ENCODE assay signal across 17 cellular contexts in the genomic region with DNA sequence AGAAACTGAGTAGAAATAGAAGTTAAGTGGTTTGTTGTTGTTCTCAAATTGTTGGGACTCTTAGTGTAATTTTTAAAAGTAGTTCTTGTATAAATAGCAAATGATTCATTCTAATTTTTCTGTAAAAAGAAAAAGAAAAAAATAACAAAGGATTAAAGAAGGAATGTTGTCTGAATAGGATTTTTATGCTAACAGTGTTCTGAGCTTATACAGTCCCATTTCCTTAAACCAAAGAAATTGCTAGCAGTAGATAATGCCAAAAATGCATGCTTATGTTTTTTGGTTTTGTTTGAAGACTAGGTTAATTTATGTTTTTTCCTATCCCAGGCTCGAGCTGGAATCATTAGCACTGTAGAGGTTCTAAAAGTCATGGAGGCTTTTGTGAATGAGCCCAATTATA. TPM values are rescaled to one million over a fixed set of nuclear protein-coding genes. Genes with fewer than 3 reads are reported as not detected.
DNase-seq lines count a peak whose midpoint lies in the region; ATAC-seq, FAIRE-seq and TF ChIP-seq lines count a peak whose summit lies in the region.
"Had no signal": no experiment of that assay in that cellular context is flagged by ENCODE, and none has a peak within 500 bp of the region (broad histone marks: within the 10 kb centered on the region; RNA-seq: fewer than 3 reads in every experiment).

No MANE protein-coding gene starts in this region.

- H2BK120ac ChIP-seq in mesenchymal stem cell (ENCODE audit: low read depth, low read length): no peak overlapping the region

- H4K20me1 ChIP-seq in HepG2 (ENCODE audit: insufficient read depth, low read length): no peaks in the 10 kb centered on the region

- peak overlapping the region; percentile 19 for H3K27ac ChIP-seq in HepG2 (ENCODE audit: extremely low read length, insufficient read depth, low read length)
- H3K27ac ChIP-seq in right lobe of liver: no peak overlapping the region
- peak overlapping the region; percentile 68 for H3K27ac ChIP-seq in mesenchymal stem cell (ENCODE audit: low read length, poor library complexity, severe bottlenecking)

- H3K4me3 Mint-ChIP-seq in activated T-cell treated with anti-CD3 and anti-CD28 coated beads, Interleukin-2, amount 50 U/mL, for 4 hours: no peak overlapping the region
- H3K4me3 Mint-ChIP-seq: brain; stimulated activated naive CD8-positive, alpha-beta T cell treated with anti-CD3 and anti-CD28 coated beads, Interleukin-15, amount 100 ng/mL, for 72 hours had no signal

- no TSS peak for BruUV-seq in HepG2 (replicated peaks; lab: Mats Ljungman, UMichigan)

- POLR2A ChIA-PET in HepG2 (lab: Yijun Ruan, JAX): no interaction called here

- no peak for FAIRE-seq in HepG2 (lab: Jason Lieb, UNC)

- H3K79me2 ChIP-seq in HepG2 (ENCODE audit: insufficient read depth, low read length): no peaks in the 10 kb centered on the region

- no peak overlapping the region for H2BK12ac ChIP-seq in mesenchymal stem cell (ENCODE audit: low read length in 2 of 2)

- no peak overlapping the region for H4K8ac ChIP-seq in mesenchymal stem cell (ENCODE audit: low read length)

- peaks cover 25% of the 10 kb centered on the region for H3K79me1 ChIP-seq in mesenchymal stem cell (replicated peaks; ENCODE audit: low read length, poor library complexity, severe bottlenecking)

- no peaks in the 10 kb centered on the region for H3K9me3 Mint-ChIP-seq in activated T-cell treated with anti-CD3 and anti-CD28 coated beads, Interleukin-2, amount 50 U/mL, for 4 hours
- H3K9me3 Mint-ChIP-seq: brain; stimulated activated naive CD8-positive, alpha-beta T cell treated with anti-CD3 and anti-CD28 coated beads, Interleukin-15, amount 100 ng/mL, for 72 hours had no signal

- H3K36me3 Mint-ChIP-seq in activated T-cell treated with anti-CD3 and anti-CD28 coated beads, Interleukin-2, amount 50 U/mL, for 4 hours (ENCODE audit: insufficient read depth): peaks cover 38% of the 10 kb centered on the region

- TF ChIP-seq CTCF in HepG2 (CRISPR knock-in tag; IDR thresholded peaks at IDR 0.05) (no peak), right lobe of liver (IDR thresholded peaks at IDR 0.05) (no peak)

- no peak overlapping the region for H3K4ac ChIP-seq in mesenchymal stem cell (ENCODE audit: low read depth in 1 of 2, low read length in 2 of 2)

- H4K91ac ChIP-seq in mesenchymal stem cell (ENCODE audit: low read length): no peak overlapping the region

- H3K23ac ChIP-seq in mesenchymal stem cell (ENCODE audit: low read length in 2 of 2): no peak overlapping the region

- H3K4me1 ChIP-seq in HepG2 (ENCODE audit: insufficient read depth, low read length): peaks cover 21% of the 10 kb centered on the region
- peaks cover 0 to 4% (median 0%) of the 10 kb centered on the region in 4 donors for H3K4me1 ChIP-seq in right lobe of liver
- no peaks in the 10 kb centered on the region for H3K4me1 ChIP-seq in mesenchymal stem cell (ENCODE audit: control insufficient read depth, insufficient read depth, low read depth, low read length)
- H3K4me1 ChIP-seq: uterus had no signal

- intact Hi-C loops in HepG2 (cut with micrococcal nuclease; ENCODE audit: unreplicated experiment) (no loop called here), right lobe of liver (cut with DNase I) (no loop called here)

- H2AFZ ChIP-seq in HepG2 (ENCODE audit: low read length): no peak overlapping the region
- H2AFZ ChIP-seq in mesenchymal stem cell (ENCODE audit: low read depth, low read length): no peak overlapping the region

- TF ChIP-seq POLR2A in HepG2 (IDR thresholded peaks at IDR 0.05; ENCODE audit: insufficient read depth in 1 of 2, low read depth in 2 of 2, low read length in 2 of 2): no peak
- no peak for TF ChIP-seq POLR2A in right lobe of liver (IDR thresholded peaks at IDR 0.05)

- H3K9me3 ChIP-seq in HepG2 (ENCODE audit: low read length) (no peaks in the 10 kb centered on the region), right lobe of liver (no peaks in the 10 kb centered on the region), mesenchymal stem cell (ENCODE audit: control insufficient read depth, low read length) (no peaks in the 10 kb centered on the region)
- H3K9me3 ChIP-seq: esophagus squamous epithelium, uterus had no signal

- no peak for ATAC-seq in HepG2
- ATAC-seq in right lobe of liver: no peak
- ATAC-seq in activated T-cell treated with anti-CD3 and anti-CD28 coated beads, Interleukin-2, amount 50 U/mL, for 4 hours: no peak
- ATAC-seq: stimulated activated naive CD8-positive, alpha-beta T cell treated with anti-CD3 and anti-CD28 coated beads, Interleukin-15, amount 100 ng/mL, for 72 hours had no signal

- H3K36me3 ChIP-seq in HepG2 (replicated peaks in 1 of 2; ENCODE audit: control insufficient read depth in 1 of 2, insufficient read depth in 2 of 2, low read length in 2 of 2) (peaks cover 20 to 77% of the 10 kb centered on the region in 2 experiments), right lobe of liver (peaks cover 0 to 74% (median 35%) of the 10 kb centered on the region in 4 donors), mesenchymal stem cell (ENCODE audit: control insufficient read depth in 1 of 2, insufficient read depth in 2 of 2, low read depth in 1 of 2, low read length in 2 of 2) (peaks cover 25 to 87% of the 10 kb centered on the region in 2 experiments)
- H3K36me3 ChIP-seq: uterus had no signal

- H3K4me2 ChIP-seq in HepG2 (ENCODE audit: low read depth, low read length): no peak overlapping the region
- no peak overlapping the region for H3K4me2 ChIP-seq in mesenchymal stem cell (ENCODE audit: low read length, poor library complexity, severe bottlenecking)

- TF ChIP-seq EP300 in HepG2 (IDR thresholded peaks at IDR 0.05; ENCODE audit: low read depth in 2 of 2, low read length in 2 of 2) (no peak), HepG2 (CRISPR knock-in tag; IDR thresholded peaks at IDR 0.05; ENCODE audit: borderline replicate concordance) (no peak)

- H3K9ac ChIP-seq in HepG2 (ENCODE audit: insufficient read depth, low read depth, low read length) (no peak overlapping the region), mesenchymal stem cell (ENCODE audit: low read length) (peak overlapping the region; percentile 33)

- H3K4me1 Mint-ChIP-seq in activated T-cell treated with anti-CD3 and anti-CD28 coated beads, Interleukin-2, amount 50 U/mL, for 4 hours (ENCODE audit: low read depth): peaks cover 2% of the 10 kb centered on the region

- no peak overlapping the region for H3K18ac ChIP-seq in mesenchymal stem cell (ENCODE audit: low read depth in 1 of 2, low read length in 2 of 2)

- H2BK5ac ChIP-seq in mesenchymal stem cell (ENCODE audit: low read depth, low read length, poor library complexity, severe bottlenecking): no peak overlapping the region

- no peak overlapping the region for H3K4me3 ChIP-seq in HepG2 (replicated peaks in 1 of 3; ENCODE audit: insufficient read depth in 1 of 3, low read depth in 2 of 3, low read length in 3 of 3)
- H3K4me3 ChIP-seq in right lobe of liver: no peak overlapping the region
- no peak overlapping the region for H3K4me3 ChIP-seq in mesenchymal stem cell (ENCODE audit: insufficient read depth in 1 of 2, low read depth in 1 of 2, low read length in 2 of 2)
- H3K4me3 ChIP-seq: dorsolateral prefrontal cortex, esophagus squamous epithelium, uterus had no signal

- no peak overlapping the region for H2AK5ac ChIP-seq in mesenchymal stem cell (ENCODE audit: low read length, severe bottlenecking)

- DNase-seq in HepG2 (ENCODE audit: low spot score) (no peak), right lobe of liver (no peak), amniotic epithelial cell (ENCODE audit: low read depth) (peak; percentile 24), mesenchymal stem cell (no peak), SIG-M5 (lab: John Stamatoyannopoulos, UW) (no peak), NCI-H146 treated with DMSO at 0.1 percent for 48 hours (lab: John Stamatoyannopoulos, UW; ENCODE audit: unreplicated experiment) (no peak)
- no peak for DNase-seq in stimulated activated naive CD4-positive, alpha-beta T cell (lab: John Stamatoyannopoulos, UW)
- DNase-seq in activated T-cell treated with anti-CD3 and anti-CD28 coated beads, Interleukin-2, amount 50 U/mL, for 4 hours: no peak
- DNase-seq: activated CD4-positive, alpha-beta T cell treated with anti-CD3 and anti-CD28 coated beads for 4 hours; activated CD8-positive, alpha-beta memory T cell treated with anti-CD3 and anti-CD28 coated beads, Interleukin-2, amount 50 U/mL, for 4 hours; activated naive CD4-positive, alpha-beta T cell; dorsolateral prefrontal cortex; esophagus squamous epithelium; NCI-H446; stimulated activated naive CD8-positive, alpha-beta T cell treated with anti-CD3 and anti-CD28 coated beads, Interleukin-15, amount 100 ng/mL, for 72 hours; uterus had no signal

- 97% methylated on average over 1 of the region's 1 CpG for WGBS in HepG2 (ENCODE audit: low lambda C conversion rate)
- WGBS in right lobe of liver (ENCODE audit: insufficient coverage, low coverage, low lambda C conversion rate, missing lambda C conversion rate): 80% methylated on average over 1 of the region's 1 CpG
- 73% methylated on average over 1 of the region's 1 CpG for WGBS in mesenchymal stem cell

- no peaks in the 10 kb centered on the region for H3K27me3 Mint-ChIP-seq in activated T-cell treated with anti-CD3 and anti-CD28 coated beads, Interleukin-2, amount 50 U/mL, for 4 hours (ENCODE audit: low read depth)
- H3K27me3 Mint-ChIP-seq: brain; stimulated activated naive CD8-positive, alpha-beta T cell treated with anti-CD3 and anti-CD28 coated beads, Interleukin-15, amount 100 ng/mL, for 72 hours had no signal

- H3K14ac ChIP-seq in mesenchymal stem cell (ENCODE audit: low read length in 2 of 2): no peak overlapping the region

- H3K27me3 ChIP-seq in HepG2 (ENCODE audit: control insufficient read depth in 1 of 2, insufficient read depth in 2 of 2, low read length in 2 of 2) (no peaks in the 10 kb centered on the region), right lobe of liver (no peaks in the 10 kb centered on the region), mesenchymal stem cell (ENCODE audit: control insufficient read depth in 1 of 2, insufficient read depth in 1 of 2, low read length in 2 of 2) (no peaks in the 10 kb centered on the region)
- H3K27me3 ChIP-seq: dorsolateral prefrontal cortex, esophagus squamous epithelium, uterus had no signal

- in situ Hi-C loops in HepG2 (cut with HindIII; ENCODE audit: extremely low pct_ligation_motif_present, low pct_unique_long_range_greater_than_20kb): loop anchor here (25.0 kb wide), 2 partner anchors 93 to 243 kb away; no protein-coding TSS in a partner anchor

- no peak for TF ChIP-seq RAD21 in HepG2 (CRISPR knock-in tag; IDR thresholded peaks at IDR 0.05)

- H2BK15ac ChIP-seq in mesenchymal stem cell (ENCODE audit: low read depth, poor library complexity, severe bottlenecking): no peak overlapping the region

- CTCF ChIA-PET in HepG2 (lab: Yijun Ruan, JAX; ENCODE audit: low intra/inter-chr PET ratio, low total read pairs): no interaction called here

RNA-seq across cellular contexts. Expression of a gene that starts 44.7 kb away (rescaled TPM):
- total RNA-seq in HepG2 (2016; rRNA removed; fragmentation: Illumina TruSeq; extraction: Trizol): 424 and 443 TPM in 2 replicates
- total RNA-seq in HepG2 (2016; cell fraction: cytosol; rRNA removed; fragmentation: Illumina TruSeq; extraction: Trizol; ENCODE audit: low read depth): 39.2 and 44.6 TPM in 2 replicates
- 408 and 433 TPM in 2 replicates for total RNA-seq in HepG2 (2016; cell fraction: insoluble cytoplasmic fraction; rRNA removed; fragmentation: Illumina TruSeq; extraction: Trizol)
- total RNA-seq in HepG2 (2016; cell fraction: membrane; rRNA removed; fragmentation: Illumina TruSeq; extraction: Trizol): 113 and 126 TPM in 2 replicates
- total RNA-seq in HepG2 (2016; cell fraction: nucleus; rRNA removed; fragmentation: Illumina TruSeq; extraction: Trizol): 217 and 252 TPM in 2 replicates
- polyA plus RNA-seq in HepG2 (2011; rRNA removed): 164 and 169 TPM in 2 replicates
- 81.9 and 93.5 TPM in 2 replicates for polyA plus RNA-seq in HepG2 (2011; cell fraction: cytosol; rRNA removed)
- 158 and 166 TPM in 2 replicates for polyA plus RNA-seq in HepG2 (2011; cell fraction: nucleus; rRNA removed)
- polyA plus RNA-seq in HepG2 (2012): 249 and 287 TPM in 2 replicates
- polyA plus RNA-seq in HepG2 (2016; cell fraction: cytosol; fragmentation: Illumina TruSeq; extraction: Trizol; ENCODE audit: low read depth): 7.4 and 10.3 TPM in 2 replicates
- 390 TPM in 2 replicates for polyA plus RNA-seq in HepG2 (2016; cell fraction: insoluble cytoplasmic fraction; fragmentation: Illumina TruSeq; extraction: Trizol; ENCODE audit: low read depth)
- 36.4 and 43.8 TPM in 2 replicates for polyA plus RNA-seq in HepG2 (2016; cell fraction: membrane; fragmentation: Illumina TruSeq; extraction: Trizol; ENCODE audit: low read depth)
- polyA plus RNA-seq in HepG2 (2016; cell fraction: nucleus; fragmentation: Illumina TruSeq; extraction: Trizol; ENCODE audit: insufficient read depth, low read depth): 416 and 457 TPM in 2 replicates
- polyA minus RNA-seq in HepG2 (2011; rRNA and poly(A)+ RNA removed; ENCODE audit: low replicate concordance): 266 and 436 TPM in 2 replicates
- polyA minus RNA-seq in HepG2 (2011; cell fraction: cytosol; rRNA and poly(A)+ RNA removed): 150 and 163 TPM in 2 replicates
- 84.6 and 120 TPM in 2 replicates for polyA minus RNA-seq in HepG2 (2011; cell fraction: nucleus; rRNA and poly(A)+ RNA removed)
- total RNA-seq in right lobe of liver: 100 to 1,000 TPM in 2 of 6 experiments, 10 to 100 TPM in 4; 80.8 to 104 (median 94.5) TPM
- 228 TPM for polyA plus RNA-seq in mesenchymal stem cell (2013, experiment 1 of 2)
- 191 TPM for polyA plus RNA-seq in mesenchymal stem cell (2013, experiment 2 of 2)
- 100 to 1,000 TPM; 916 to 992 (median 944) TPM for total RNA-seq in activated T-cell treated with anti-CD3 and anti-CD28 coated beads, Interleukin-2, amount 50 U/mL, for 4 hours

Comparison
In these comparisons a context has a peak if more than half of its experiments do, and no peak if none do; other contexts are left out.
1. H3K27ac ChIP-seq: peak in HepG2 (single experiment) and mesenchymal stem cell (single experiment); none in right lobe of liver (0 of 3).